Comparison of ENCODE assay signal across 23 cellular contexts in the genomic region with DNA sequence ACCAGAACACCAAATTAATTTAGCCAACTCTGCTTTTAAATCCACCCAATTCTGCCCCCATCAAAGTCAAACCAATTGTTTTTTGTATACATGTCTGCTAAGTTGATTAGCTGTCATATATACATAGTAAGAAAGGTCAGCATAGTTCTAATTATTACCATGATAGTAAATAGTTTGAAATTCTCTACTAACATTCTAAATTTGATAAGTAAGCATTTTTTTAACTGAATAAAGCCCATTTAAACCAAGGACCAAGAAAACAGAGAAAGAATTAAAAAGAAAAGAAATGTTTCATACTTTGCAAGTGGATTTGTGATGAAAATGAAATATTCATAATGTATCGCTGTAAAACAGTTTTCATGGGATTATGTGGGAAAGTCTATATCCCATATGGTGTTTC.
"Had no signal": no experiment of that assay in that cellular context is flagged by ENCODE, and none has a peak within 500 bp of the region (broad histone marks: within the 10 kb centered on the region; RNA-seq: fewer than 3 reads in every experiment).

No MANE protein-coding gene starts in this region.

- H3K36me3 ChIP-seq: esophagus muscularis mucosa, gastroesophageal sphincter, heart right ventricle, left lung, lower lobe of right lung had no signal

- H3K9me3 ChIP-seq: esophagus muscularis mucosa, gastroesophageal sphincter, heart right ventricle, left lung, lower lobe of right lung, mucosa of descending colon had no signal

- H3K36me3 Mint-ChIP-seq: naive B cell had no signal

- H3K27ac ChIP-seq: coronary artery, dorsolateral prefrontal cortex, esophagus muscularis mucosa, foreskin keratinocyte, gastroesophageal sphincter, heart right ventricle, left lung, lower lobe of right lung had no signal

- H3K4me3 Mint-ChIP-seq: mesothelial cell of epicardium, naive B cell had no signal

- H3K27me3 ChIP-seq: dorsolateral prefrontal cortex, esophagus muscularis mucosa, foreskin keratinocyte, gastroesophageal sphincter, heart right ventricle, left lung had no signal

- FAIRE-seq: endothelial cell of umbilical vein, frontal cortex, islet of Langerhans, keratinocyte had no signal

- H3K27ac Mint-ChIP-seq: mesothelial cell of epicardium, naive B cell had no signal

- DNase-seq: dermis blood vessel endothelial cell; dorsolateral prefrontal cortex; effector CD4-positive, alpha-beta T cell; effector memory CD4-positive, alpha-beta T cell; foreskin keratinocyte; head of caudate nucleus; heart right ventricle; hippocampal formation; left cardiac atrium; left lung; left ventricle myocardium superior; lower lobe of right lung; mesenchymal stem cell; mucosa of descending colon; naive B cell had no signal

- H3K4me3 ChIP-seq: coronary artery, dorsolateral prefrontal cortex, esophagus muscularis mucosa, gastroesophageal sphincter, heart right ventricle, left lung, lower lobe of right lung, mucosa of descending colon had no signal

- H3K4me1 ChIP-seq: esophagus muscularis mucosa, foreskin keratinocyte, heart right ventricle, left lung, lower lobe of right lung had no signal

- H3K4me1 Mint-ChIP-seq: naive B cell had no signal

- ATAC-seq: foreskin keratinocyte, gastroesophageal sphincter, heart right ventricle, left cardiac atrium, left lung, left ventricle myocardium superior, lower lobe of right lung, mucosa of descending colon had no signal
